ENCODE assay signal across 9 cellular contexts in the genomic region with DNA sequence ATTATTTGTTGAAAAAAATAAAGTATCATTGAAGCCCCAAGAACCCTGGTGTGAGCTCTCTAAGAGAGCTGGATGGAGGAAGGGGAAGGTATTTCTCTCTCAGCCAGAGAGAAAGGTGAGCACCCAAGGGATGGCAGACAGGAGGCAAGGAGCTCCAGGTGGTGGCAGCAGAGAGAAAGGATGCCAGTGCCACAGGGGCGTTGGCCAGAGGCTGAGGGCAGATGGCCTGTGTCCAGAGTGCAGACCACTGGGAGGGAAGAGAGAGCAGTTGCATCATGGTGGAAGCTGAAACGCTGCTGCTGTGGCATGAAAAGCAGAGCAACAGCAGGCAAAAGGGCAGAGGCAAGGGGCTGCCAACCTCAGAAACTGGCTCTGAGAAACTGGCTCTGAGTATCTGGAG. TPM values are rescaled to one million over a fixed set of nuclear protein-coding genes. Genes with fewer than 3 reads are reported as not detected.
A peak's percentile ranks its signal among the peaks of the same experiment; 100 is the strongest.
DNase-seq lines count a peak whose midpoint lies in the region; ATAC-seq and TF ChIP-seq lines count a peak whose summit lies in the region.
"Had no signal": no experiment of that assay in that cellular context is flagged by ENCODE, and none has a peak within 500 bp of the region (broad histone marks: within the 10 kb centered on the region; RNA-seq: fewer than 3 reads in every experiment).

No MANE protein-coding gene starts in this region.

- no peak for ATAC-seq in GM18505 (IDR thresholded peaks at IDR 0.05; ENCODE audit: unreplicated experiment)
- ATAC-seq in GM18873 (IDR thresholded peaks at IDR 0.05; ENCODE audit: low FRiP score, unreplicated experiment), result no peak

- DNase-seq in NCI-H524 (lab: John Stamatoyannopoulos, UW) (peak; percentile 25 to 63), NCI-H524 treated with DMSO at 0.1 percent for 48 hours (lab: John Stamatoyannopoulos, UW) (no peak), NCI-H1092 (lab: John Stamatoyannopoulos, UW) (peak; percentile 15), dermis microvascular lymphatic vessel endothelial cell (ENCODE audit: low read depth in 2 of 2) (peak; percentile 17 to 21), retina (peak; percentile 55), SKM-1 (lab: John Stamatoyannopoulos, UW; ENCODE audit: unreplicated experiment) (no peak)
- DNase-seq: KG1 had no signal

- no peak for TF ChIP-seq POLR2A in GM18505 (IDR thresholded peaks at IDR 0.05; ENCODE audit: borderline replicate concordance, extremely low read depth, insufficient read depth, insufficient read length)

RNA-seq across cellular contexts. Expression of a gene that starts 8.5 kb away (rescaled TPM):
- total RNA-seq in dermis microvascular lymphatic vessel endothelial cell, result under 0.01 and 0.51 TPM in 2 replicates

Comparison
In these comparisons a context has a peak if more than half of its experiments do, and no peak if none do; other contexts are left out.
1. DNase-seq: peak in NCI-H524 (2 of 2), NCI-H1092 (single experiment), dermis microvascular lymphatic vessel endothelial cell (2 of 2) and retina (single experiment); none in NCI-H524 treated with DMSO at 0.1 percent for 48 hours (single experiment) and SKM-1 (single experiment).